In genomic region chr12:117189725-117190209, GRCh38 we compare ENCODE assay signal across 8 cellular contexts. TPM values are rescaled to one million over a fixed set of nuclear protein-coding genes. Genes with fewer than 3 reads are reported as not detected.
DNase-seq lines count a peak whose midpoint lies in the region; ATAC-seq and TF ChIP-seq lines count a peak whose summit lies in the region.

No MANE protein-coding gene starts in this region.

- no peak overlapping the region for H2AFZ ChIP-seq in HCT116 (ENCODE audit: low read depth, low read length, poor library complexity, severe bottlenecking)

- no peaks in the 10 kb centered on the region for H4K20me1 ChIP-seq in HCT116 (ENCODE audit: insufficient read depth)

- no peaks in the 10 kb centered on the region for H3K27me3 Mint-ChIP-seq in activated CD8-positive, alpha-beta T cell treated with anti-CD3 and anti-CD28 coated beads for 36 hours
- peaks cover 9% of the 10 kb centered on the region for H3K27me3 Mint-ChIP-seq in endothelial cell (ENCODE audit: unreplicated experiment)
- no peaks in the 10 kb centered on the region for H3K27me3 Mint-ChIP-seq in stimulated activated naive CD8-positive, alpha-beta T cell treated with anti-CD3 and anti-CD28 coated beads, Interleukin-15, amount 100 ng/mL, for 72 hours

- peak; percentile 39 for ATAC-seq in HCT116
- ATAC-seq in activated CD8-positive, alpha-beta T cell treated with anti-CD3 and anti-CD28 coated beads for 36 hours: peak; percentile 24
- ATAC-seq in mucosa of descending colon: peak; percentile 15
- peak; percentile 57 for ATAC-seq in stimulated activated naive CD8-positive, alpha-beta T cell treated with anti-CD3 and anti-CD28 coated beads, Interleukin-15, amount 100 ng/mL, for 72 hours

- TF ChIP-seq RAD21 in HCT116 (IDR thresholded peaks at IDR 0.05; ENCODE audit: low read depth): no peak

- H3K4me1 ChIP-seq in HCT116 (ENCODE audit: control insufficient read depth in 1 of 2, insufficient read depth in 2 of 2, low read length in 2 of 2): peaks cover 13 to 26% of the 10 kb centered on the region in 2 experiments; a peak in 3 of 4 replicates
- H3K4me1 ChIP-seq in mucosa of descending colon (ENCODE audit: low read depth): no peaks in the 10 kb centered on the region

- H3K4me2 ChIP-seq in HCT116 (ENCODE audit: low read length): peak overlapping the region; percentile 93

- peak overlapping the region; percentile 82 for H3K27ac Mint-ChIP-seq in activated CD8-positive, alpha-beta T cell treated with anti-CD3 and anti-CD28 coated beads for 36 hours
- H3K27ac Mint-ChIP-seq in endothelial cell (ENCODE audit: unreplicated experiment): peak overlapping the region; percentile 70
- H3K27ac Mint-ChIP-seq in stimulated activated naive CD8-positive, alpha-beta T cell treated with anti-CD3 and anti-CD28 coated beads, Interleukin-15, amount 100 ng/mL, for 72 hours: peak overlapping the region; percentile 95 to 96

- H3K9me3 Mint-ChIP-seq in activated CD8-positive, alpha-beta T cell treated with anti-CD3 and anti-CD28 coated beads for 36 hours: no peaks in the 10 kb centered on the region
- H3K9me3 Mint-ChIP-seq in endothelial cell (ENCODE audit: unreplicated experiment): no peaks in the 10 kb centered on the region
- peaks cover 0 to 8% of the 10 kb centered on the region in 2 donors for H3K9me3 Mint-ChIP-seq in stimulated activated naive CD8-positive, alpha-beta T cell treated with anti-CD3 and anti-CD28 coated beads, Interleukin-15, amount 100 ng/mL, for 72 hours

- DNase-seq in DMS 273 (lab: John Stamatoyannopoulos, UW; ENCODE audit: unreplicated experiment): peak; percentile 47
- DNase-seq in DMS 273 treated with DMSO at 0.1 percent for 48 hours (lab: John Stamatoyannopoulos, UW): no peak
- no peak for DNase-seq in HCT116 (ENCODE audit: low read depth, low spot score)
- peak; percentile 54 for DNase-seq in MG63
- peak; percentile 55 for DNase-seq in activated CD8-positive, alpha-beta T cell treated with anti-CD3 and anti-CD28 coated beads for 36 hours
- DNase-seq in endothelial cell (ENCODE audit: low spot score): peak; percentile 42
- DNase-seq in mucosa of descending colon: peak; percentile 35 to 59 (median 56)
- peak; percentile 32 to 45 for DNase-seq in stimulated activated naive CD8-positive, alpha-beta T cell treated with anti-CD3 and anti-CD28 coated beads, Interleukin-15, amount 100 ng/mL, for 72 hours

- POLR2A ChIA-PET in HCT116 (lab: Charles Lee): no interaction called here
- POLR2A ChIA-PET in activated CD8-positive, alpha-beta T cell treated with anti-CD3 and anti-CD28 coated beads for 36 hours (lab: Charles Lee): no interaction called here

- no peak for TF ChIP-seq POLR2A in HCT116 (IDR thresholded peaks at IDR 0.05; ENCODE audit: borderline replicate concordance, extremely low read depth, insufficient read depth, insufficient read length)

- TF ChIP-seq CTCF in HCT116 (IDR thresholded peaks at IDR 0.05 in 2 of 3, conservative IDR thresholded peaks at IDR 0.05 in 1 of 3; ENCODE audit: borderline replicate concordance in 1 of 3, insufficient read depth in 1 of 3, low read depth in 2 of 3, low read length in 2 of 3) (no peak), endothelial cell (IDR thresholded peaks at IDR 0.05; ENCODE audit: unreplicated experiment) (no peak), mucosa of descending colon (IDR thresholded peaks at IDR 0.05) (no peak)
- TF ChIP-seq CTCF in activated CD8-positive, alpha-beta T cell treated with anti-CD3 and anti-CD28 coated beads for 36 hours (IDR thresholded peaks at IDR 0.05): no peak

- H3K9me3 ChIP-seq in HCT116 (ENCODE audit: control insufficient read depth in 1 of 2, insufficient read depth in 1 of 2, low read depth in 1 of 2, low read length in 2 of 2) (peaks cover 0 to 4% of the 10 kb centered on the region in 2 experiments; a peak in 1 of 4 replicates), MG63 (no peaks in the 10 kb centered on the region), mucosa of descending colon (no peaks in the 10 kb centered on the region)

- H3K79me2 ChIP-seq in HCT116 (ENCODE audit: insufficient read depth, low read length): peaks cover 30% of the 10 kb centered on the region

- H3K36me3 ChIP-seq in HCT116 (ENCODE audit: control insufficient read depth in 1 of 2, insufficient read depth in 2 of 2, low read length in 2 of 2) (peaks cover 5 to 20% of the 10 kb centered on the region in 2 experiments), MG63 (peaks cover 14% of the 10 kb centered on the region), mucosa of descending colon (ENCODE audit: low read depth) (no peaks in the 10 kb centered on the region)

- RAD21 ChIA-PET in HCT116 (lab: Charles Lee; ENCODE audit: low non-redundant PET in 1 of 2, low total read pairs in 2 of 2, uncharacterized antibody in 2 of 2, unreplicated experiment in 2 of 2): no interaction called here

- H3K4me1 Mint-ChIP-seq in activated CD8-positive, alpha-beta T cell treated with anti-CD3 and anti-CD28 coated beads for 36 hours (ENCODE audit: low read depth): peaks cover 30% of the 10 kb centered on the region
- H3K4me1 Mint-ChIP-seq in endothelial cell (ENCODE audit: unreplicated experiment): peaks cover 20% of the 10 kb centered on the region
- peaks cover 34% of the 10 kb centered on the region for H3K4me1 Mint-ChIP-seq in stimulated activated naive CD8-positive, alpha-beta T cell treated with anti-CD3 and anti-CD28 coated beads, Interleukin-15, amount 100 ng/mL, for 72 hours

- H3K27ac ChIP-seq in HCT116 (ENCODE audit: low read depth, low read length): peak overlapping the region; percentile 59; the same call in 1 of the 2 replicates

- CTCF ChIA-PET in HCT116 (lab: Charles Lee): no interaction called here
- CTCF ChIA-PET in activated CD8-positive, alpha-beta T cell treated with anti-CD3 and anti-CD28 coated beads for 36 hours (lab: Charles Lee): no interaction called here

- H3K9me2 ChIP-seq in HCT116 (ENCODE audit: insufficient read depth): no peaks in the 10 kb centered on the region

- peaks cover 30% of the 10 kb centered on the region for H3K36me3 Mint-ChIP-seq in activated CD8-positive, alpha-beta T cell treated with anti-CD3 and anti-CD28 coated beads for 36 hours (ENCODE audit: low read depth)
- peaks cover 9% of the 10 kb centered on the region for H3K36me3 Mint-ChIP-seq in endothelial cell (ENCODE audit: low read depth, unreplicated experiment)

- H3K4me3 Mint-ChIP-seq in activated CD8-positive, alpha-beta T cell treated with anti-CD3 and anti-CD28 coated beads for 36 hours: peak overlapping the region; percentile 91
- peak overlapping the region; percentile 97 for H3K4me3 Mint-ChIP-seq in endothelial cell (ENCODE audit: unreplicated experiment)
- H3K4me3 Mint-ChIP-seq in stimulated activated naive CD8-positive, alpha-beta T cell treated with anti-CD3 and anti-CD28 coated beads, Interleukin-15, amount 100 ng/mL, for 72 hours: peak overlapping the region; percentile 93

- intact Hi-C loops in HCT116 (cut with micrococcal nuclease) (no loop called here), mucosa of descending colon (cut with DNase I, micrococcal nuclease) (no loop called here)
- intact Hi-C loops in activated CD8-positive, alpha-beta T cell treated with anti-CD3 and anti-CD28 coated beads for 36 hours (cut with micrococcal nuclease): no loop called here

- H3K4me3 ChIP-seq in HCT116 (replicated peaks in 1 of 2; ENCODE audit: low read depth in 1 of 2, low read length in 2 of 2): peak overlapping the region; percentile 89 to 91
- peak overlapping the region; percentile 67 for H3K4me3 ChIP-seq in MG63
- H3K4me3 ChIP-seq in mucosa of descending colon: peak overlapping the region; percentile 79

- no TSS peak for BruUV-seq in HCT116 (replicated peaks; lab: Mats Ljungman, UMichigan)

- no peaks in the 10 kb centered on the region for H3K27me3 ChIP-seq in HCT116 (ENCODE audit: insufficient read depth, low read length)
- no peaks in the 10 kb centered on the region for H3K27me3 ChIP-seq in MG63

- H3K9ac ChIP-seq in HCT116 (ENCODE audit: low read length): peak overlapping the region; percentile 79

TF ChIP-seq in HCT116, 20 proteins besides CTCF, POLR2A, EP300 and RAD21:
- no peak for TF ChIP-seq EZH2phosphoT487 (IDR thresholded peaks at IDR 0.05; ENCODE audit: borderline replicate concordance)
- no peak; the same call in 1 of the 2 replicates for TF ChIP-seq SIN3A (IDR thresholded peaks at IDR 0.05; ENCODE audit: low read depth)
- no peak for TF ChIP-seq ELF1 (IDR thresholded peaks at IDR 0.05; ENCODE audit: borderline replicate concordance, low read depth)
- TF ChIP-seq SP1 (IDR thresholded peaks at IDR 0.05; ENCODE audit: low read depth): no peak
- TF ChIP-seq FOSL1 (IDR thresholded peaks at IDR 0.05; ENCODE audit: low read depth): no peak
TF ChIP-seq in HCT116: peak in this region for 0.

RNA-seq across cellular contexts. Expression of gene FBXO21, which starts 0.5 kb away (rescaled TPM):
- 45.5 TPM for total RNA-seq in HCT116 (2021; ENCODE audit: unreplicated experiment)
- polyA plus RNA-seq in HCT116 (2012): 36.7 and 43.3 TPM in 2 replicates
- 10.4 and 12.0 TPM in 2 replicates for total RNA-seq in MG63 (2014; rRNA removed; shearing (Covaris generic); ENCODE audit: low replicate concordance)
- 10 to 100 TPM; 21.5 to 26.0 TPM for total RNA-seq in activated CD8-positive, alpha-beta T cell treated with anti-CD3 and anti-CD28 coated beads for 36 hours
- 44.7 TPM for total RNA-seq in endothelial cell (ENCODE audit: unreplicated experiment)
- total RNA-seq in mucosa of descending colon: 10 to 100 TPM; 14.7 to 44.6 (median 30.7) TPM

Comparison
In these comparisons a context has a peak if more than half of its experiments do, and no peak if none do; other contexts are left out.
1. DNase-seq: peak in DMS 273 (single experiment), MG63 (single experiment), activated CD8-positive, alpha-beta T cell treated with anti-CD3 and anti-CD28 coated beads for 36 hours (single experiment), endothelial cell (single experiment), mucosa of descending colon (3 of 3) and stimulated activated naive CD8-positive, alpha-beta T cell treated with anti-CD3 and anti-CD28 coated beads, Interleukin-15, amount 100 ng/mL, for 72 hours (2 of 2); none in DMS 273 treated with DMSO at 0.1 percent for 48 hours (single experiment) and HCT116 (single experiment).
2. Peak in every context shown above with its lines, with median percentiles within 50 percentile points of each other: ATAC-seq, H3K4me3 ChIP-seq, H3K27ac Mint-ChIP-seq and H3K4me3 Mint-ChIP-seq.